Comparison of ENCODE assay signal across 8 cellular contexts in genomic region chr2:202911513-202912341, GRCh38. TPM values are rescaled to one million over a fixed set of nuclear protein-coding genes. Genes with fewer than 3 reads are reported as not detected.
A peak's percentile ranks its signal among the peaks of the same experiment; 100 is the strongest.
DNase-seq lines count a peak whose midpoint lies in the region; ATAC-seq and TF ChIP-seq lines count a peak whose summit lies in the region.

CARF (plus strand) TSS chr2:202912275; CDS start chr2:202941903, 29,628 bp downstream.
WDR12 (minus strand) TSS chr2:202911673; CDS start chr2:202911476, 197 bp downstream.

- DNase-seq in AG09309 (ENCODE audit: low read depth) (peak; percentile 69), NCI-H226 (peak; percentile 80), activated B cell treated with CpG ODN at 0.5 μM for 24 hours (peak; percentile 82), caudate nucleus (lab: John Stamatoyannopoulos, UW) (peak; percentile 40 to 98 (median 86)), inferior parietal cortex (ENCODE audit: extremely low spot score) (peak; percentile 97), smooth muscle cell of the brain vasculature (ENCODE audit: low read depth, low spot score) (peak; percentile 87)

- H3K36me3 Mint-ChIP-seq in activated B cell treated with CpG ODN at 0.5 μM for 24 hours (ENCODE audit: low read depth): peaks cover 17% of the 10 kb centered on the region

- POLR2A ChIA-PET in activated B cell treated with CpG ODN at 0.5 μM for 24 hours (lab: Charles Lee): interaction anchor here (0.6 to 2.3 kb wide), 13 partner anchors 8 to 647 kb away, joined by 3 to 20 read pairs (median 5); partner anchors contain the start of genes CYP20A1, FAM117B, ICA1L and NBEAL1

- peak within 1 kb of the TSS; percentile 83 for H3K27ac ChIP-seq in caudate nucleus (ENCODE audit: low read depth, low read length)

- peak within 1 kb of the TSS; percentile 97 for H3K4me3 Mint-ChIP-seq in activated B cell treated with CpG ODN at 0.5 μM for 24 hours

- intact Hi-C loops in activated B cell treated with CpG ODN at 0.5 μM for 24 hours (cut with micrococcal nuclease): loop anchor here (1.0 to 10.0 kb wide), 10 partner anchors 40 to 1130 kb away; partner anchors contain the start of genes ABI2, BMPR2, FAM117B and ICA1L

- no peaks in the 10 kb centered on the region for H3K9me3 Mint-ChIP-seq in activated B cell treated with CpG ODN at 0.5 μM for 24 hours

- ATAC-seq in GM19023 (IDR thresholded peaks at IDR 0.05; ENCODE audit: unreplicated experiment): peak; percentile 84
- peak; percentile 73 for ATAC-seq in HG03196 (IDR thresholded peaks at IDR 0.05; ENCODE audit: unreplicated experiment)
- ATAC-seq in activated B cell treated with CpG ODN at 0.5 μM for 24 hours (ENCODE audit: low read depth): peak; percentile 85

- peak within 1 kb of the TSS; percentile 100 for H3K27ac Mint-ChIP-seq in activated B cell treated with CpG ODN at 0.5 μM for 24 hours

- peak within 1 kb of the TSS; percentile 95 for H3K4me3 ChIP-seq in AG09309 (ENCODE audit: control insufficient read depth, low read depth, low read length)

- H3K27me3 Mint-ChIP-seq in activated B cell treated with CpG ODN at 0.5 μM for 24 hours: no peaks in the 10 kb centered on the region

- no peak for TF ChIP-seq CTCF in AG09309 (IDR thresholded peaks at IDR 0.05; ENCODE audit: control insufficient read depth, insufficient read depth, low read depth, low read length, missing control alignments)
- TF ChIP-seq CTCF in activated B cell treated with CpG ODN at 0.5 μM for 24 hours (IDR thresholded peaks at IDR 0.05): no peak

- peaks cover 29% of the 10 kb centered on the region for H3K4me1 Mint-ChIP-seq in activated B cell treated with CpG ODN at 0.5 μM for 24 hours

- CTCF ChIA-PET in activated B cell treated with CpG ODN at 0.5 μM for 24 hours (lab: Charles Lee): no interaction called here

RNA-seq across cellular contexts. Expression of gene CARF, which starts in this region (rescaled TPM):
- total RNA-seq in activated B cell treated with CpG ODN at 0.5 μM for 24 hours: 10.6 and 12.0 TPM in 2 replicates

RNA-seq across cellular contexts. Expression of gene WDR12, which starts in this region (rescaled TPM):
- 57.5 and 63.1 TPM in 2 replicates for total RNA-seq in activated B cell treated with CpG ODN at 0.5 μM for 24 hours

Comparison
In these comparisons a context has a peak if more than half of its experiments do, and no peak if none do; other contexts are left out.
1. Peak in every context shown above with its lines: DNase-seq, ATAC-seq, H3K4me3 ChIP-seq and H3K27ac ChIP-seq.